21 cellular contexts compared by ENCODE assay signal in genomic region chr10:102407641-102407943, GRCh38. TPM values are rescaled to one million over a fixed set of nuclear protein-coding genes. Genes with fewer than 3 reads are reported as not detected.
DNase-seq lines count a peak whose midpoint lies in the region; ATAC-seq and TF ChIP-seq lines count a peak whose summit lies in the region.
"Had no signal": no experiment of that assay in that cellular context is flagged by ENCODE, and none has a peak within 500 bp of the region (broad histone marks: within the 10 kb centered on the region; RNA-seq: fewer than 3 reads in every experiment).

No MANE protein-coding gene starts in this region.

- no peak for TF ChIP-seq POLR2A in esophagus muscularis mucosa (IDR thresholded peaks at IDR 0.05; ENCODE audit: low read depth)
- TF ChIP-seq POLR2A in sigmoid colon (IDR thresholded peaks at IDR 0.05), result no peak

- H3K36me3 ChIP-seq in esophagus muscularis mucosa (peaks cover 0 to 19% (median 6%) of the 10 kb centered on the region in 4 donors), sigmoid colon (peaks cover 11 to 21% (median 13%) of the 10 kb centered on the region in 4 donors)
- peaks cover 5% of the 10 kb centered on the region for H3K36me3 ChIP-seq in effector memory CD4-positive, alpha-beta T cell (ENCODE audit: control insufficient read depth, insufficient read depth, low read length)

- DNase-seq in GM10266 (ENCODE audit: extremely low spot score) (peak; percentile 25), HuH-7.5 (ENCODE audit: low spot score) (peak; percentile 10), esophagus muscularis mucosa (ENCODE audit: extremely low spot score) (no peak), sigmoid colon (no peak)
- no peak for DNase-seq in effector memory CD4-positive, alpha-beta T cell
- DNase-seq: dermis blood vessel endothelial cell; foreskin melanocyte; kidney glomerular epithelial cell; mammary epithelial cell; NCI-H1105 treated with DMSO at 0.1 percent for 48 hours; NCI-H524 treated with DMSO at 0.1 percent for 48 hours; stimulated activated CD4-positive, alpha-beta T cell treated with anti-CD3 and anti-CD28 coated beads, Interleukin-12 subunit alpha, Interleukin-12 subunit beta, amount 100 ng/mL, for 4 hours; stimulated activated CD8-positive, alpha-beta memory T cell treated with anti-CD3 and anti-CD28 coated beads, Interleukin-4, amount 100 ng/mL, for 48 hours; tibial artery had no signal

- intact Hi-C loops in esophagus muscularis mucosa (cut with DNase I), result no loop called here
- intact Hi-C loops in sigmoid colon (cut with DNase I), result loop anchor here (1.0 kb wide), 1 partner anchor 11 kb away; no protein-coding TSS in a partner anchor

- TF ChIP-seq EP300 in esophagus muscularis mucosa (IDR thresholded peaks at IDR 0.05) (no peak), sigmoid colon (IDR thresholded peaks at IDR 0.05) (no peak)

- H3K4me3 ChIP-seq in esophagus muscularis mucosa (peak overlapping the region in 3 of 4 donors; percentile 59 to 64 (median 61)), sigmoid colon (peak overlapping the region; percentile 70 to 80 (median 78))
- H3K4me3 ChIP-seq in effector memory CD4-positive, alpha-beta T cell (ENCODE audit: insufficient read depth, low read depth, low read length, poor library complexity, severe bottlenecking), result no peak overlapping the region
- H3K4me3 ChIP-seq: tibial artery had no signal

- TF ChIP-seq CTCF in GM10266 (IDR thresholded peaks at IDR 0.05; ENCODE audit: control insufficient read depth, insufficient read depth, low read depth, missing control alignments) (no peak), esophagus muscularis mucosa (IDR thresholded peaks at IDR 0.05) (no peak), sigmoid colon (IDR thresholded peaks at IDR 0.05) (no peak)

- H3K27ac ChIP-seq in esophagus muscularis mucosa (replicated peaks in 1 of 4), result peak overlapping the region; percentile 85 to 99 (median 90)
- peak overlapping the region; percentile 84 to 99 (median 98) for H3K27ac ChIP-seq in sigmoid colon
- no peak overlapping the region for H3K27ac ChIP-seq in effector memory CD4-positive, alpha-beta T cell (ENCODE audit: insufficient read depth, low read length, poor library complexity, severe bottlenecking)
- H3K27ac ChIP-seq: epithelial cell of prostate, neutrophil, tibial artery, VCaP had no signal

- H3K4me1 ChIP-seq in esophagus muscularis mucosa, result peaks cover 11 to 83% (median 66%) of the 10 kb centered on the region in 4 donors
- peaks cover 0 to 67% (median 64%) of the 10 kb centered on the region in 4 donors for H3K4me1 ChIP-seq in sigmoid colon
- peaks cover 22% of the 10 kb centered on the region for H3K4me1 ChIP-seq in effector memory CD4-positive, alpha-beta T cell (ENCODE audit: control insufficient read depth, insufficient read depth, low read length, poor library complexity, severe bottlenecking)

- H3K9me3 ChIP-seq in esophagus muscularis mucosa (no peaks in the 10 kb centered on the region), sigmoid colon (no peaks in the 10 kb centered on the region)
- no peaks in the 10 kb centered on the region for H3K9me3 ChIP-seq in effector memory CD4-positive, alpha-beta T cell (ENCODE audit: control insufficient read depth, low read length)
- H3K9me3 ChIP-seq: neutrophil, tibial artery had no signal

- H3K27me3 ChIP-seq in esophagus muscularis mucosa (peaks cover 0 to 51% (median 14%) of the 10 kb centered on the region in 4 donors), sigmoid colon (peaks cover 0 to 22% (median 10%) of the 10 kb centered on the region in 3 donors)
- peaks cover 8% of the 10 kb centered on the region for H3K27me3 ChIP-seq in effector memory CD4-positive, alpha-beta T cell (replicated peaks; ENCODE audit: control insufficient read depth, insufficient read depth, low read length, poor library complexity, severe bottlenecking)

- 63% methylated on average over 3 of the region's 6 CpGs for WGBS in esophagus muscularis mucosa
- 79 to 83% methylated on average over 6 of the region's 6 CpGs for WGBS in sigmoid colon, 2 donors

- ATAC-seq in GM21390 (IDR thresholded peaks at IDR 0.05; ENCODE audit: unreplicated experiment) (no peak), GM18858 (IDR thresholded peaks at IDR 0.05; ENCODE audit: unreplicated experiment) (no peak)

RNA-seq across cellular contexts. Expression of gene PSD, which starts 11.0 kb away (rescaled TPM):
- total RNA-seq in esophagus muscularis mucosa (100 to 1,000 TPM in 2 of 4 donors, 10 to 100 TPM in 2; 88.0 to 268 (median 108) TPM), sigmoid colon (100 to 1,000 TPM; 343 to 449 (median 417) TPM)
- 10 to 100 TPM in 1 of 3 donors, 1 to 10 TPM in 1, under 1 TPM in 1; 0.69 to 23.3 (median 6.0) TPM for polyA plus RNA-seq in sigmoid colon

RNA-seq across cellular contexts. Expression of gene NFKB2, which starts 12.1 kb away (rescaled TPM):
- total RNA-seq in esophagus muscularis mucosa, result 10 to 100 TPM; 18.7 to 47.0 (median 41.2) TPM
- 10 to 100 TPM; 29.6 to 41.1 (median 36.0) TPM for total RNA-seq in sigmoid colon
- polyA plus RNA-seq in sigmoid colon, result 10 to 100 TPM in 2 of 3 donors, 1 to 10 TPM in 1; 5.4 to 41.5 (median 11.1) TPM

RNA-seq across cellular contexts. Expression of gene FBXL15, which starts 13.0 kb away (rescaled TPM):
- total RNA-seq in esophagus muscularis mucosa, result 10 to 100 TPM; 19.5 to 45.9 (median 29.0) TPM
- total RNA-seq in sigmoid colon, result 10 to 100 TPM; 19.7 to 51.3 (median 34.2) TPM
- polyA plus RNA-seq in sigmoid colon, result 10 to 100 TPM; 19.0 to 36.7 (median 21.0) TPM

RNA-seq across cellular contexts. Expression of gene CUEDC2, which starts 24.8 kb away (rescaled TPM):
- 10 to 100 TPM; 61.0 to 92.7 (median 71.2) TPM for total RNA-seq in esophagus muscularis mucosa
- total RNA-seq in sigmoid colon, result 10 to 100 TPM; 65.2 to 93.5 (median 82.4) TPM
- 10 to 100 TPM; 30.0 to 47.7 (median 33.3) TPM for polyA plus RNA-seq in sigmoid colon

RNA-seq across cellular contexts. Expression of gene C10orf95, which starts 43.8 kb away (rescaled TPM):
- total RNA-seq in esophagus muscularis mucosa, result 1 to 10 TPM in 1 of 4 donors, not detected in 3; 1.0 TPM
- total RNA-seq in sigmoid colon, result under 1 TPM in 1 of 4 donors, not detected in 3; 0.36 TPM
- polyA plus RNA-seq in sigmoid colon, result 1 to 10 TPM in 2 of 3 donors, under 1 TPM in 1; 0.92 to 2.4 (median 1.1) TPM
- total RNA-seq: Daoy, dermis blood vessel endothelial cell, H4 had no signal

Comparison
In these comparisons a context has a peak if more than half of its experiments do, and no peak if none do; other contexts are left out.
1. DNase-seq: peak in GM10266 (single experiment) and HuH-7.5 (single experiment); none in esophagus muscularis mucosa (single experiment), sigmoid colon (single experiment) and effector memory CD4-positive, alpha-beta T cell (0 of 3).